ENCODE assay signal across 7 cellular contexts in the genomic region with DNA sequence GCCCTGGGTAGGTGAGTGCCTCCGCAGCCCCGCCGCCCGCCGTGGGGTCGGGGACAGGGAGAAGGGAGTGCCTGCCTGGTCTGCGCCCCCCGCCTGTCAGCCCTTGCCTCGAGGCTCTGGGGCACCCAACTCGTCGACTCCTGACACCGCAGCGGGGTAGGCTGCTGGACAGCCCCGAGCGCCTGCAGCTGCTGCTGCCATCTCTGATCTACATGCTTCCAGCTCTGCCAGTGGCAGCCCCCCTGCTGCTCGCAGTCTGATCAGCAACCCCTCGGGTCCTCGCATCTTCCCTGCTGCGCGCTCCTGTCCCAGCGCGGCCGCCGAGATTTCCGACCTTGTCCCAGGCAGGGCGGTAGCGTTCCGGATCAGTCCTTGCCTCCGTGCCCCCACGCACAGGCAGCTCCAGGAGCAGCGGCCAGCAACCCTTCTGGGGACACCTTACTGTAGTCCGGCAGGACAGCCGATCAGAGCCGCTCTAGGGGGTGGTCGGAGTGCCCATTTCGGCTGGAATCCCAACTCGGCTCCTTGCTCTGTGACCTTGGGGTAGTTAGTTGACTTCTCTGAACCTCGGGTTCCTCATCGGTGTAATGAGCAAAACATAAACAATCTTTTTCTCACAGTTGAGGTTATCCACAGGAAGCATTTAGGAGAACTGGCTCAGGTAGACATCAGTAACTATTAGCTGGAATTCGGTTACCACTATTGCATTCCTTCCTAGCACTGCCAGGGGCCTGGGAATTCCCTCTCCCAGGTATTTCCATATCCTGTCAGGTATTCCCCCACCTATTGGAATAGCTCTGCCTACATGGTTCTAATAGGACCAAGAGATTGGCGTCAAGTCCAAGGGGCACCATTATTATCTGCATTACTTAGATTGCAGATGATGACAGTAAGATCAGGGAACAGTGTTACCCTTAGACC. TPM values are rescaled to one million over a fixed set of nuclear protein-coding genes. Genes with fewer than 3 reads are reported as not detected.
DNase-seq lines count a peak whose midpoint lies in the region; ATAC-seq and TF ChIP-seq lines count a peak whose summit lies in the region.
"Had no signal": no experiment of that assay in that cellular context is flagged by ENCODE, and none has a peak within 500 bp of the region (broad histone marks: within the 10 kb centered on the region; RNA-seq: fewer than 3 reads in every experiment).

No MANE protein-coding gene starts in this region.

- H3K4me1 ChIP-seq in left ventricle myocardium inferior (peaks cover 28% of the 10 kb centered on the region), aorta (ENCODE audit: control insufficient read depth in 1 of 2, insufficient read depth in 2 of 2, low read length in 2 of 2) (no peaks in the 10 kb centered on the region)

- H3K4me3 Mint-ChIP-seq in WTC11, result peak overlapping the region; percentile 70
- peak overlapping the region; percentile 67 for H3K4me3 Mint-ChIP-seq in stimulated activated effector memory CD8-positive, alpha-beta T cell treated with anti-CD3 and anti-CD28 coated beads, Interleukin-12 subunit alpha, Interleukin-12 subunit beta, amount 100 ng/mL, for 72 hours

- POLR2A ChIA-PET in WTC11 (lab: Charles Lee), result interaction anchor here (0.7 to 2.7 kb wide), 5 partner anchors 17 to 50 kb away, joined by 3 to 8 read pairs (median 4); no protein-coding TSS in a partner anchor

- intact Hi-C loops in left ventricle myocardium inferior (cut with micrococcal nuclease) (no loop called here), aorta (cut with DNase I) (no loop called here)

- no peaks in the 10 kb centered on the region for H3K9me3 Mint-ChIP-seq in WTC11
- no peaks in the 10 kb centered on the region for H3K9me3 Mint-ChIP-seq in stimulated activated effector memory CD8-positive, alpha-beta T cell treated with anti-CD3 and anti-CD28 coated beads, Interleukin-12 subunit alpha, Interleukin-12 subunit beta, amount 100 ng/mL, for 72 hours

- no peaks in the 10 kb centered on the region for H3K9me3 ChIP-seq in left ventricle myocardium inferior (replicated peaks)
- H3K9me3 ChIP-seq in aorta (ENCODE audit: control insufficient read depth, low read length), result no peaks in the 10 kb centered on the region

- 13 to 15% methylated on average over 41 of the region's 41 CpGs for WGBS in aorta, 2 donors

- TF ChIP-seq CTCF in WTC11 (IDR thresholded peaks at IDR 0.05) (no peak), left ventricle myocardium inferior (IDR thresholded peaks at IDR 0.05; ENCODE audit: borderline replicate concordance) (no peak)

- peak overlapping the region; percentile 59 for H3K4me3 ChIP-seq in left ventricle myocardium inferior
- H3K4me3 ChIP-seq in aorta (ENCODE audit: low read length in 2 of 2), result no peak overlapping the region
- H3K4me3 ChIP-seq: SK-N-MC had no signal

- H3K27me3 Mint-ChIP-seq in WTC11 (ENCODE audit: low read depth), result peaks cover 98% of the 10 kb centered on the region

- H3K36me3 ChIP-seq in left ventricle myocardium inferior, result no peaks in the 10 kb centered on the region
- H3K36me3 ChIP-seq in aorta (ENCODE audit: control insufficient read depth in 1 of 2, insufficient read depth in 2 of 2, low read length in 1 of 2), result no peaks in the 10 kb centered on the region

- CTCF ChIA-PET in WTC11 (lab: Charles Lee), result interaction anchor here (0.6 to 12.1 kb wide), 19 partner anchors 12 to 268 kb away, joined by 3 to 180 read pairs (median 7); a partner anchor contains a TSS

- H3K27me3 ChIP-seq in left ventricle myocardium inferior (ENCODE audit: low read depth), result peaks cover 100% of the 10 kb centered on the region
- no peaks in the 10 kb centered on the region for H3K27me3 ChIP-seq in aorta (ENCODE audit: control insufficient read depth in 1 of 2, insufficient read depth in 2 of 2, low read length in 1 of 2)

- no peak overlapping the region for H3K27ac Mint-ChIP-seq in WTC11
- no peak overlapping the region for H3K27ac Mint-ChIP-seq in stimulated activated effector memory CD8-positive, alpha-beta T cell treated with anti-CD3 and anti-CD28 coated beads, Interleukin-12 subunit alpha, Interleukin-12 subunit beta, amount 100 ng/mL, for 72 hours

- H3K36me3 Mint-ChIP-seq in WTC11, result no peaks in the 10 kb centered on the region
- peaks cover 12% of the 10 kb centered on the region for H3K36me3 Mint-ChIP-seq in stimulated activated effector memory CD8-positive, alpha-beta T cell treated with anti-CD3 and anti-CD28 coated beads, Interleukin-12 subunit alpha, Interleukin-12 subunit beta, amount 100 ng/mL, for 72 hours

- no peak overlapping the region for H3K27ac ChIP-seq in left ventricle myocardium inferior (replicated peaks)
- H3K27ac ChIP-seq in aorta (ENCODE audit: low read depth in 1 of 2, low read length in 2 of 2), result no peak overlapping the region
- H3K27ac ChIP-seq: SK-N-MC had no signal

- DNase-seq in WTC11 (ENCODE audit: low spot score) (no peak), left ventricle myocardium inferior (no peak), aorta (no peak), NCI-H1436 (lab: John Stamatoyannopoulos, UW) (no peak)
- no peak for DNase-seq in stimulated activated effector memory CD8-positive, alpha-beta T cell treated with anti-CD3 and anti-CD28 coated beads, Interleukin-12 subunit alpha, Interleukin-12 subunit beta, amount 100 ng/mL, for 72 hours (ENCODE audit: low spot score in 2 of 2)

- peaks cover 29% of the 10 kb centered on the region for H3K4me1 Mint-ChIP-seq in WTC11
- H3K4me1 Mint-ChIP-seq in stimulated activated effector memory CD8-positive, alpha-beta T cell treated with anti-CD3 and anti-CD28 coated beads, Interleukin-12 subunit alpha, Interleukin-12 subunit beta, amount 100 ng/mL, for 72 hours, result peaks cover 43% of the 10 kb centered on the region

- ATAC-seq in WTC11 (peak; percentile 33), HG02970 (IDR thresholded peaks at IDR 0.05; ENCODE audit: low FRiP score, unreplicated experiment) (no peak), aorta (ENCODE audit: low FRiP score) (no peak)
- peak; percentile 3 for ATAC-seq in stimulated activated effector memory CD8-positive, alpha-beta T cell treated with anti-CD3 and anti-CD28 coated beads, Interleukin-12 subunit alpha, Interleukin-12 subunit beta, amount 100 ng/mL, for 72 hours

TF ChIP-seq in WTC11, 78 proteins besides CTCF, POLR2A, EP300 and RAD21 (continues in another document):
- TF ChIP-seq ZNF138 (CRISPR knock-in tag; conservative IDR thresholded peaks at IDR 0.05) (no peak), ZNF317 (CRISPR knock-in tag; IDR thresholded peaks at IDR 0.05; ENCODE audit: borderline replicate concordance, low read depth) (no peak), NR1H2 (CRISPR knock-in tag; IDR thresholded peaks at IDR 0.05) (no peak), NR2C2 (CRISPR knock-in tag; IDR thresholded peaks at IDR 0.05) (no peak), GABPB1 (CRISPR knock-in tag; IDR thresholded peaks at IDR 0.05) (no peak)
- TF ChIP-seq, protein P1, sequence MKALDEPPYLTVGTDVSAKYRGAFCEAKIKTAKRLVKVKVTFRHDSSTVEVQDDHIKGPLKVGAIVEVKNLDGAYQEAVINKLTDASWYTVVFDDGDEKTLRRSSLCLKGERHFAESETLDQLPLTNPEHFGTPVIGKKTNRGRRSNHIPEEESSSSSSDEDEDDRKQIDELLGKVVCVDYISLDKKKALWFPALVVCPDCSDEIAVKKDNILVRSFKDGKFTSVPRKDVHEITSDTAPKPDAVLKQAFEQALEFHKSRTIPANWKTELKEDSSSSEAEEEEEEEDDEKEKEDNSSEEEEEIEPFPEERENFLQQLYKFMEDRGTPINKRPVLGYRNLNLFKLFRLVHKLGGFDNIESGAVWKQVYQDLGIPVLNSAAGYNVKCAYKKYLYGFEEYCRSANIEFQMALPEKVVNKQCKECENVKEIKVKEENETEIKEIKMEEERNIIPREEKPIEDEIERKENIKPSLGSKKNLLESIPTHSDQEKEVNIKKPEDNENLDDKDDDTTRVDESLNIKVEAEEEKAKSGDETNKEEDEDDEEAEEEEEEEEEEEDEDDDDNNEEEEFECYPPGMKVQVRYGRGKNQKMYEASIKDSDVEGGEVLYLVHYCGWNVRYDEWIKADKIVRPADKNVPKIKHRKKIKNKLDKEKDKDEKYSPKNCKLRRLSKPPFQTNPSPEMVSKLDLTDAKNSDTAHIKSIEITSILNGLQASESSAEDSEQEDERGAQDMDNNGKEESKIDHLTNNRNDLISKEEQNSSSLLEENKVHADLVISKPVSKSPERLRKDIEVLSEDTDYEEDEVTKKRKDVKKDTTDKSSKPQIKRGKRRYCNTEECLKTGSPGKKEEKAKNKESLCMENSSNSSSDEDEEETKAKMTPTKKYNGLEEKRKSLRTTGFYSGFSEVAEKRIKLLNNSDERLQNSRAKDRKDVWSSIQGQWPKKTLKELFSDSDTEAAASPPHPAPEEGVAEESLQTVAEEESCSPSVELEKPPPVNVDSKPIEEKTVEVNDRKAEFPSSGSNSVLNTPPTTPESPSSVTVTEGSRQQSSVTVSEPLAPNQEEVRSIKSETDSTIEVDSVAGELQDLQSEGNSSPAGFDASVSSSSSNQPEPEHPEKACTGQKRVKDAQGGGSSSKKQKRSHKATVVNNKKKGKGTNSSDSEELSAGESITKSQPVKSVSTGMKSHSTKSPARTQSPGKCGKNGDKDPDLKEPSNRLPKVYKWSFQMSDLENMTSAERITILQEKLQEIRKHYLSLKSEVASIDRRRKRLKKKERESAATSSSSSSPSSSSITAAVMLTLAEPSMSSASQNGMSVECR (CRISPR knock-in tag; IDR thresholded peaks at IDR 0.05; ENCODE audit: borderline replicate concordance), result 0 out of 2 replicates have a peak, but pooled peaks have one; percentile 37

RNA-seq across cellular contexts. Expression of a gene that starts 0.6 kb away (rescaled TPM):
- total RNA-seq in WTC11 (2021) (2.5 to 3.7 TPM (median 3.6 TPM) in 3 replicates), left ventricle myocardium inferior (0.05 TPM), aorta (under 1 TPM in 1 of 2 donors, not detected in 1; 0.36 TPM)
- under 1 TPM in 1 of 2 donors, not detected in 1; 0.95 TPM for polyA plus RNA-seq in aorta

RNA-seq across cellular contexts. Expression of a gene that starts 23.3 kb away (rescaled TPM):
- total RNA-seq in WTC11 (2021) (1.1 to 1.3 TPM (median 1.2 TPM) in 3 replicates), left ventricle myocardium inferior (1.2 TPM), aorta (under 1 TPM; 0.39 to 0.94 TPM)
- under 1 TPM in 1 of 2 donors, not detected in 1; 0.13 TPM for polyA plus RNA-seq in aorta

RNA-seq across cellular contexts. Expression of a gene that starts 34.7 kb away (rescaled TPM):
- 103 to 127 TPM (median 104 TPM) in 3 replicates for total RNA-seq in WTC11 (2021)
- total RNA-seq in left ventricle myocardium inferior, result 164 TPM
- total RNA-seq in aorta, result 10 to 100 TPM; 47.9 to 57.2 TPM
- 1 to 10 TPM; 5.5 to 8.0 TPM for polyA plus RNA-seq in aorta

RNA-seq across cellular contexts. Expression of a gene that starts 41.2 kb away (rescaled TPM):
- total RNA-seq in WTC11 (2021) (37.1 to 50.1 TPM (median 38.2 TPM) in 3 replicates), left ventricle myocardium inferior (15.1 TPM), aorta (10 to 100 TPM; 15.6 to 24.0 TPM)
- polyA plus RNA-seq in aorta, result 10 to 100 TPM; 12.2 to 22.4 TPM

RNA-seq across cellular contexts. Expression of a gene that starts 50.9 kb away (rescaled TPM):
- total RNA-seq in WTC11 (2021), result 81.6 to 98.1 TPM (median 92.8 TPM) in 3 replicates
- total RNA-seq in left ventricle myocardium inferior, result 102 TPM
- total RNA-seq in aorta, result 10 to 100 TPM; 41.5 to 46.0 TPM
- 10 to 100 TPM; 67.7 to 69.4 TPM for polyA plus RNA-seq in aorta

Comparison
In these comparisons a context has a peak if more than half of its experiments do, and no peak if none do; other contexts are left out.
1. ATAC-seq: peak in WTC11 (single experiment) and stimulated activated effector memory CD8-positive, alpha-beta T cell treated with anti-CD3 and anti-CD28 coated beads, Interleukin-12 subunit alpha, Interleukin-12 subunit beta, amount 100 ng/mL, for 72 hours (single experiment); none in HG02970 (single experiment) and aorta (single experiment).